11 cellular contexts compared by ENCODE assay signal in the genomic region with DNA sequence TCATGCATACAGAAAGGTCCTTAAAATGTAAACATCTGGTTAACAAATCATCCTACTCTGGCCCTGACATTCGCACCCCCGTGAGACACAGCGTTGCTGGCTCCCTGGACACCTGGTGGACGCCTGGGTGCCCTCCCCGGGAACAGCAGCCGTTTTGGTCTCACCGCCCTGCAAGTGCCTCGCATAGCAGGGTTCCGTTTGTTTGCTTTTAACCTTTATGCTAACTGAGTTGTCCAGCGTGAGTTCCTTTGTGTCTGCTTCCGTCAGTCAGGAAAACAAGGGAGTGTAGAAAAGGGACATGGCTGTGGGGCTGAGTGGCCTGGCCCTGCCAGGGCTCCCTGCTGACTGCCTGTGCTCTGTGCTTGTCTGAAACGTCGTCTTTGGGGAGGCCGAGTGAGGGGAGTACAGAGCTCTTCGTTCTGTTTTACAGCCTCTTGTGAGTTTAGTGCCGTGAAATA.
DNase-seq lines count a peak whose midpoint lies in the region; ATAC-seq and TF ChIP-seq lines count a peak whose summit lies in the region.
"Had no signal": no experiment of that assay in that cellular context is flagged by ENCODE, and none has a peak within 500 bp of the region (broad histone marks: within the 10 kb centered on the region; RNA-seq: fewer than 3 reads in every experiment).

No MANE protein-coding gene starts in this region.

- H3K27ac ChIP-seq in H9 (ENCODE audit: insufficient read length, low read depth, low read length) (no peak overlapping the region), neuronal stem cell (replicated peaks; ENCODE audit: low read length) (no peak overlapping the region), ovary (no peak overlapping the region)
- H3K27ac ChIP-seq: thoracic aorta had no signal

- H3K9ac ChIP-seq in H9 (ENCODE audit: extremely low read depth, insufficient read length, low read length) = no peak overlapping the region
- H3K9ac ChIP-seq in neuronal stem cell (ENCODE audit: low read depth, low read length, poor library complexity) = no peak overlapping the region

- no peak for TF ChIP-seq EP300 in ovary (IDR thresholded peaks at IDR 0.05)

- H3K4me2 ChIP-seq in H9 (ENCODE audit: insufficient read depth, insufficient read length, low read length) (no peak overlapping the region), neuronal stem cell (ENCODE audit: insufficient read depth, low read length, poor library complexity, severe bottlenecking) (peak overlapping the region; percentile 23)

- H2BK15ac ChIP-seq in H9 (ENCODE audit: low read depth, low read length) (no peak overlapping the region), neuronal stem cell (ENCODE audit: low read length) (no peak overlapping the region)

- no peaks in the 10 kb centered on the region for H3K79me1 ChIP-seq in H9 (ENCODE audit: insufficient read depth, low read depth, low read length, poor library complexity, severe bottlenecking)
- H3K79me1 ChIP-seq in neuronal stem cell (ENCODE audit: low read depth, low read length) = peaks cover 23% of the 10 kb centered on the region

- no peaks in the 10 kb centered on the region; the same call in 1 of the 2 replicates for H3K79me2 ChIP-seq in H9 (ENCODE audit: insufficient read depth, low read length)

- no peak overlapping the region for H4K8ac ChIP-seq in H9 (replicated peaks; ENCODE audit: insufficient read length, low read depth, low read length)
- H4K8ac ChIP-seq in neuronal stem cell (ENCODE audit: low read depth, low read length) = no peak overlapping the region

- H3K23ac ChIP-seq in H9 (ENCODE audit: insufficient read length, low read depth, low read length) (no peak overlapping the region), neuronal stem cell (ENCODE audit: low read depth, low read length, poor library complexity) (no peak overlapping the region)

- no peak overlapping the region for H4K91ac ChIP-seq in H9 (ENCODE audit: insufficient read length, low read depth, low read length)
- H4K91ac ChIP-seq in neuronal stem cell (ENCODE audit: low read depth, low read length, poor library complexity) = no peak overlapping the region

- H2BK120ac ChIP-seq in H9 (ENCODE audit: low read depth, low read length, poor library complexity, severe bottlenecking) (no peak overlapping the region), neuronal stem cell (ENCODE audit: low read depth, low read length) (no peak overlapping the region)

- H3K27me3 Mint-ChIP-seq in H9 (ENCODE audit: low read depth) (no peaks in the 10 kb centered on the region; the same call in 1 of the 2 replicates), chondrocyte (ENCODE audit: low read depth) (no peaks in the 10 kb centered on the region)

- H3K18ac ChIP-seq in H9 (ENCODE audit: insufficient read length, low read depth, low read length) (no peak overlapping the region), neuronal stem cell (ENCODE audit: low read length) (peak overlapping the region; percentile 35)

- H2BK20ac ChIP-seq in H9 (ENCODE audit: low read depth, low read length, poor library complexity, severe bottlenecking) = no peak overlapping the region

- no peak overlapping the region for H2BK12ac ChIP-seq in H9 (ENCODE audit: insufficient read length, low read depth, low read length)
- no peak overlapping the region for H2BK12ac ChIP-seq in neuronal stem cell (ENCODE audit: low read length)

- no peak overlapping the region for H3K4ac ChIP-seq in H9 (ENCODE audit: low read depth, low read length)
- H3K4ac ChIP-seq in neuronal stem cell (ENCODE audit: low read length) = no peak overlapping the region

- WGBS in H9 (ENCODE audit: extremely low coverage, insufficient read length, low lambda C conversion rate) = no CpG with 5 or more reads among the region's 16 CpGs
- no CpG with 5 or more reads among the region's 16 CpGs for WGBS in neuronal stem cell (ENCODE audit: extremely low coverage in 2 of 2, insufficient read length in 2 of 2, insufficient replicate concordance in 1 of 2), 2 donors
- 60 to 68% (median 61%) methylated on average over 16 of the region's 16 CpGs for WGBS in ovary, 3 donors

- peaks cover 7% of the 10 kb centered on the region; the same call in 1 of the 2 replicates for H3K4me1 ChIP-seq in H9 (ENCODE audit: insufficient read depth, low read length)
- H3K4me1 ChIP-seq in neuronal stem cell (ENCODE audit: control insufficient read depth in 2 of 2, insufficient read depth in 1 of 2, low read depth in 1 of 2, low read length in 2 of 2) = peaks cover 7 to 16% of the 10 kb centered on the region in 2 donors
- no peaks in the 10 kb centered on the region for H3K4me1 ChIP-seq in ovary (ENCODE audit: insufficient read depth)

- H3K4me1 Mint-ChIP-seq in H9 (peaks cover 28 to 30% of the 10 kb centered on the region in 2 experiments), chondrocyte (ENCODE audit: low read depth) (peaks cover 9% of the 10 kb centered on the region)

- no peak overlapping the region for H3K56ac ChIP-seq in H9 (ENCODE audit: insufficient read length, low read depth, low read length)

- no peak overlapping the region for H3K4me3 ChIP-seq in neuronal stem cell (ENCODE audit: low read length in 2 of 2)
- no peak overlapping the region for H3K4me3 ChIP-seq in ovary
- H3K4me3 ChIP-seq: thoracic aorta had no signal

- H2AK5ac ChIP-seq in H9 (ENCODE audit: insufficient read length, low read length) = no peak overlapping the region
- H2AK5ac ChIP-seq in neuronal stem cell (ENCODE audit: low read depth, low read length) = no peak overlapping the region

- H3K36me3 ChIP-seq in neuronal stem cell (replicated peaks in 1 of 2; ENCODE audit: control insufficient read depth in 2 of 2, insufficient read depth in 2 of 2, low read length in 2 of 2) (peaks cover 30 to 91% of the 10 kb centered on the region in 2 donors), ovary (no peaks in the 10 kb centered on the region)

- H3K23me2 ChIP-seq in H9 (ENCODE audit: insufficient read length, low read depth, low read length, poor library complexity, severe bottlenecking) = no peaks in the 10 kb centered on the region

- peak overlapping the region; percentile 71 to 94 (median 92); a peak in 6 of 7 replicates for H3K27ac Mint-ChIP-seq in H9
- H3K27ac Mint-ChIP-seq in chondrocyte (ENCODE audit: unreplicated experiment) = peak overlapping the region; percentile 59

- H3K9me3 Mint-ChIP-seq in H9 = no peaks in the 10 kb centered on the region; a peak in 1 of 5 replicates
- no peaks in the 10 kb centered on the region for H3K9me3 Mint-ChIP-seq in chondrocyte (ENCODE audit: low read depth)
- H3K9me3 Mint-ChIP-seq: immature natural killer cell had no signal

- TF ChIP-seq CTCF in H9 (conservative IDR thresholded peaks at IDR 0.05) (peak; percentile 24; the same call in 1 of the 3 replicates), chondrocyte (IDR thresholded peaks at IDR 0.05) (no peak), ovary (IDR thresholded peaks at IDR 0.05) (no peak)

- H3K36me3 Mint-ChIP-seq in H9 (ENCODE audit: insufficient read depth in 1 of 3, low read depth in 3 of 3) (peaks cover 34 to 48% (median 41%) of the 10 kb centered on the region in 3 experiments), chondrocyte (ENCODE audit: low read depth) (peaks cover 26% of the 10 kb centered on the region)

- no peaks in the 10 kb centered on the region for H3K9me3 ChIP-seq in H9 (ENCODE audit: control insufficient read depth, low read depth, low read length)
- peaks cover 0 to 2% of the 10 kb centered on the region in 2 donors for H3K9me3 ChIP-seq in neuronal stem cell (replicated peaks in 1 of 2; ENCODE audit: control insufficient read depth in 2 of 2, insufficient read depth in 1 of 2, low read depth in 1 of 2, low read length in 2 of 2)
- no peaks in the 10 kb centered on the region for H3K9me3 ChIP-seq in ovary
- H3K9me3 ChIP-seq: thoracic aorta had no signal

- H2BK5ac ChIP-seq in H9 (ENCODE audit: insufficient read length, low read length) (no peak overlapping the region), neuronal stem cell (ENCODE audit: low read length) (no peak overlapping the region)

- H3K4me3 Mint-ChIP-seq in H9 (peak overlapping the region; percentile 6 to 26; a peak in 2 of 5 replicates), chondrocyte (ENCODE audit: unreplicated experiment) (no peak overlapping the region)
- H3K4me3 Mint-ChIP-seq: immature natural killer cell had no signal

- peak; percentile 42 for DNase-seq in H9
- peak; percentile 30 for DNase-seq in NCI-H2081 treated with DMSO at 0.1 percent for 48 hours (lab: John Stamatoyannopoulos, UW)
- DNase-seq in chondrocyte (ENCODE audit: low spot score) = peak; percentile 49
- DNase-seq in neuronal stem cell (ENCODE audit: low spot score) = peak; percentile 11
- no peak for DNase-seq in Kasumi-1 (lab: John Stamatoyannopoulos, UW)
- no peak for DNase-seq in ovary
- DNase-seq in NCI-H1930 (lab: John Stamatoyannopoulos, UW) = no peak
- DNase-seq: activated CD4-positive, alpha-beta T cell treated with anti-CD3 and anti-CD28 coated beads, Interleukin-2, amount 50 U/mL, for 1 hour; immature natural killer cell had no signal

- no peaks in the 10 kb centered on the region for H3K27me3 ChIP-seq in H9 (ENCODE audit: insufficient read depth, low read length)
- H3K27me3 ChIP-seq in neuronal stem cell (ENCODE audit: control insufficient read depth in 3 of 3, insufficient read depth in 3 of 3, low read depth in 1 of 3, low read length in 3 of 3) = no peaks in the 10 kb centered on the region
- no peaks in the 10 kb centered on the region for H3K27me3 ChIP-seq in ovary

- H3T11ph ChIP-seq in H9 (ENCODE audit: low read length) = no peak overlapping the region

- TF ChIP-seq POLR2A in ovary (IDR thresholded peaks at IDR 0.05) = no peak

- intact Hi-C loops in ovary (cut with DNase I) = no loop called here

- ATAC-seq in GM21723 (IDR thresholded peaks at IDR 0.05; ENCODE audit: unreplicated experiment) = no peak

- H3K14ac ChIP-seq in H9 (ENCODE audit: insufficient read depth, low read length) (no peak overlapping the region; the same call in 1 of the 2 replicates), neuronal stem cell (ENCODE audit: low read length) (no peak overlapping the region)

- H4K5ac ChIP-seq in H9 (ENCODE audit: insufficient read length, low read depth, low read length) = no peak overlapping the region

- H2AFZ ChIP-seq in H9 (ENCODE audit: low read length) = no peak overlapping the region
- no peak overlapping the region for H2AFZ ChIP-seq in neuronal stem cell (ENCODE audit: low read length)

- peaks cover 5% of the 10 kb centered on the region for H4K20me1 ChIP-seq in H9 (ENCODE audit: control insufficient read depth, insufficient read depth, insufficient read length)

Comparison
In these comparisons a context has a peak if more than half of its experiments do, and no peak if none do; other contexts are left out.
1. DNase-seq: peak in H9 (single experiment), NCI-H2081 treated with DMSO at 0.1 percent for 48 hours (single experiment), chondrocyte (single experiment) and neuronal stem cell (single experiment); none in Kasumi-1 (0 of 2), ovary (0 of 5) and NCI-H1930 (0 of 2).